In the genomic region with DNA sequence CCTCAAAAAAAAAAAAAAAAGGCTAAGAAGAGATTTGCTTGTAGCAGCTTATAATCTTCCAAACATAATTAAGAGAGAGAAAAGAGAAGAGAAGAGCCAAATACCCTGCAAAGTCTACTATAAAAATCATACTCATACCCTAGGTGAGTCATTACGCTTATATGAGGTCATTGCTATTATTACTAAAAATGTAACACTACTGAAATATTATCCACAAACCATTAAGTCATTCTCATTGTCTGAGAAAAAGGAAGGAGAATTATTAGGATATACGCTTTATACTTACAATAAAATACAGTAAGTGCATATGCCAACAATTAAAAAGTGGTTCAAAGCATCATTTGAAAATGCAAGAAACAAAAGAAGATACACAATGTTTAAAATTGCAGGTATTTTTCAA, we compare ENCODE assay signal across 16 cellular contexts.
"Had no signal": no experiment of that assay in that cellular context is flagged by ENCODE, and none has a peak within 500 bp of the region (broad histone marks: within the 10 kb centered on the region; RNA-seq: fewer than 3 reads in every experiment).

No MANE protein-coding gene starts in this region.

- H3K4me1 Mint-ChIP-seq: activated CD4-positive, alpha-beta T cell treated with anti-CD3 and anti-CD28 coated beads, Interleukin-2, amount 10 ng/mL, durations not matched to agents 7 days and 5 days; immature natural killer cell had no signal

- H3K27ac Mint-ChIP-seq: activated CD4-positive, alpha-beta T cell treated with anti-CD3 and anti-CD28 coated beads, Interleukin-2, amount 10 ng/mL, durations not matched to agents 7 days and 5 days; activated naive CD8-positive, alpha-beta T cell; immature natural killer cell; nephron progenitor cell had no signal

- DNase-seq: activated CD4-positive, alpha-beta T cell treated with anti-CD3 and anti-CD28 coated beads, Interleukin-2, amount 10 ng/mL, durations not matched to agents 7 days and 5 days; activated CD4-positive, CD25-positive, alpha-beta regulatory T cell; activated CD8-positive, alpha-beta memory T cell treated with anti-CD3 and anti-CD28 coated beads, Interleukin-2, amount 50 U/mL, for 48 hours; activated gamma-delta T cell treated with Interleukin-2 at 50 U/mL for 16 hours; amniotic stem cell; cerebellar nuclear complex; glutamatergic neuron; immature natural killer cell; nephron progenitor cell; right cardiac atrium; small intestine; stimulated activated naive CD8-positive, alpha-beta T cell treated with anti-CD3 and anti-CD28 coated beads, Interleukin-15, Interleukin-2, amounts not matched to agents 100 U/mL and 50 U/mL, for 24 hours; transverse colon had no signal

- H3K9me3 ChIP-seq: prostate gland, transverse colon had no signal

- H3K4me3 Mint-ChIP-seq: activated CD4-positive, alpha-beta T cell treated with anti-CD3 and anti-CD28 coated beads, Interleukin-2, amount 10 ng/mL, durations not matched to agents 7 days and 5 days; activated naive CD8-positive, alpha-beta T cell; brain; immature natural killer cell; nephron progenitor cell had no signal

- FAIRE-seq: small intestine had no signal

- H3K9me3 Mint-ChIP-seq: activated CD4-positive, alpha-beta T cell treated with anti-CD3 and anti-CD28 coated beads, Interleukin-2, amount 10 ng/mL, durations not matched to agents 7 days and 5 days had no signal

- H3K27me3 ChIP-seq: transverse colon had no signal

- H3K36me3 Mint-ChIP-seq: activated naive CD8-positive, alpha-beta T cell; brain; immature natural killer cell had no signal

- ATAC-seq: right cardiac atrium; stimulated activated naive CD8-positive, alpha-beta T cell treated with anti-CD3 and anti-CD28 coated beads, Interleukin-15, Interleukin-2, amounts not matched to agents 100 U/mL and 50 U/mL, for 24 hours had no signal

- H3K4me3 ChIP-seq: prostate gland, transverse colon had no signal

- H3K27ac ChIP-seq: prostate gland, transverse colon had no signal

- H3K27me3 Mint-ChIP-seq: brain had no signal

- H3K4me1 ChIP-seq: prostate gland had no signal

- H3K36me3 ChIP-seq: prostate gland, transverse colon had no signal
